In the genomic region with DNA sequence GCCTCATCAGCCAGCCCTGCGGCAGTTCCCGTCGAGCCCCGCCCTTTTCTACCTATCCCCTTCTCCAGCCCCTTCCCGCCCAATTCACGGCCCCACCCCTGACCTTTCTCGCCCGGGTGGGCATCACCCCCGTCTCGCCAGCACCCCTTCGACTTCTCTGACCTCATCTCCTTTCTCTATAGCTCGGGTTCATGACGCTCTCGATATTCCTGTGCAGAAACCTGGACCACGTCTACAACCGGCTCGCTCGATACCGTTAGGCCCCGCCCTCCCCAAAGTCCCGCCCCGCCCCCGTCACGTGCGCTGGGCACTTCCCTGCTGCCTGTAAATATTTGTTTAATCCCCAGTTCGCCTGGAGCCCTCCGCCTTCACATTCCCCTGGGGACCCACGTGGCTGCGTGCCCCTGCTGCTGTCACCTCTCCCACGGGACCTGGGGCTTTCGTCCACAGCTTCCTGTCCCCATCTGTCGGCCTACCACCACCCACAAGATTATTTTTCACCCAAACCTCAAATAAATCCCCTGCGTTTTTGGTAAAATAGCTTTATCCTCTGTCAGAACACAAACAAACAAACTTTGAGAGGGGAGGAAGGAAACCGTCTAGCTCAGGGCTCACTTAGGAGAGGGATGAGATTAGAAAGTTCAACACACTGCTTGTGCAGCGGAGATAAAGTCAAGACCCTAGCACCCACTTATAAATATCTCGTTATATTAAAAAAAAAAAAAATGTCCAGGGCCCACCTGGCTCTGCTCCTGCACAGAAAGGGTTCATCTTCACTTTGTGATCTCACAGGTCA, we compare ENCODE assay signal across 1 cellular context.
A peak's percentile ranks its signal among the peaks of the same experiment; 100 is the strongest.
TF ChIP-seq lines count a peak whose summit lies in the region.

No MANE protein-coding gene starts in this region.

TF ChIP-seq in GM12878, 131 proteins besides CTCF, POLR2A, EP300 and RAD21 (continued from another document):
- TF ChIP-seq, protein P1, sequence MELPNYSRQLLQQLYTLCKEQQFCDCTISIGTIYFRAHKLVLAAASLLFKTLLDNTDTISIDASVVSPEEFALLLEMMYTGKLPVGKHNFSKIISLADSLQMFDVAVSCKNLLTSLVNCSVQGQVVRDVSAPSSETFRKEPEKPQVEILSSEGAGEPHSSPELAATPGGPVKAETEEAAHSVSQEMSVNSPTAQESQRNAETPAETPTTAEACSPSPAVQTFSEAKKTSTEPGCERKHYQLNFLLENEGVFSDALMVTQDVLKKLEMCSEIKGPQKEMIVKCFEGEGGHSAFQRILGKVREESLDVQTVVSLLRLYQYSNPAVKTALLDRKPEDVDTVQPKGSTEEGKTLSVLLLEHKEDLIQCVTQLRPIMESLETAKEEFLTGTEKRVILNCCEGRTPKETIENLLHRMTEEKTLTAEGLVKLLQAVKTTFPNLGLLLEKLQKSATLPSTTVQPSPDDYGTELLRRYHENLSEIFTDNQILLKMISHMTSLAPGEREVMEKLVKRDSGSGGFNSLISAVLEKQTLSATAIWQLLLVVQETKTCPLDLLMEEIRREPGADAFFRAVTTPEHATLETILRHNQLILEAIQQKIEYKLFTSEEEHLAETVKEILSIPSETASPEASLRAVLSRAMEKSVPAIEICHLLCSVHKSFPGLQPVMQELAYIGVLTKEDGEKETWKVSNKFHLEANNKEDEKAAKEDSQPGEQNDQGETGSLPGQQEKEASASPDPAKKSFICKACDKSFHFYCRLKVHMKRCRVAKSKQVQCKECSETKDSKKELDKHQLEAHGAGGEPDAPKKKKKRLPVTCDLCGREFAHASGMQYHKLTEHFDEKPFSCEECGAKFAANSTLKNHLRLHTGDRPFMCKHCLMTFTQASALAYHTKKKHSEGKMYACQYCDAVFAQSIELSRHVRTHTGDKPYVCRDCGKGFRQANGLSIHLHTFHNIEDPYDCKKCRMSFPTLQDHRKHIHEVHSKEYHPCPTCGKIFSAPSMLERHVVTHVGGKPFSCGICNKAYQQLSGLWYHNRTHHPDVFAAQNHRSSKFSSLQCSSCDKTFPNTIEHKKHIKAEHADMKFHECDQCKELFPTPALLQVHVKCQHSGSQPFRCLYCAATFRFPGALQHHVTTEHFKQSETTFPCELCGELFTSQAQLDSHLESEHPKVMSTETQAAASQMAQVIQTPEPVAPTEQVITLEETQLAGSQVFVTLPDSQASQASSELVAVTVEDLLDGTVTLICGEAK (IDR thresholded peaks at IDR 0.05; ENCODE audit: borderline replicate concordance): peak; percentile 23; the same call in 1 of the 2 replicates
- TF ChIP-seq BMI1 (IDR thresholded peaks at IDR 0.05; ENCODE audit: borderline replicate concordance) (peak; percentile 80; the same call in 1 of the 2 replicates), YY1 (IDR thresholded peaks at IDR 0.05; ENCODE audit: low read depth, low read length) (0 out of 2 replicates have a peak, but pooled peaks have one; percentile 23), RUNX3 (IDR thresholded peaks at IDR 0.05; ENCODE audit: low read length) (peak; percentile 98), CREB1 (IDR thresholded peaks at IDR 0.05; ENCODE audit: low read depth) (peak; percentile 64), TBL1XR1 (IDR thresholded peaks at IDR 0.05; ENCODE audit: low read depth, low read length) (peak; percentile 99), SMARCA5 (IDR thresholded peaks at IDR 0.05) (no peak), FOS (IDR thresholded peaks at IDR 0.05; ENCODE audit: borderline replicate concordance, extremely low read depth, insufficient read length) (no peak), ETV6 (conservative IDR thresholded peaks at IDR 0.05 in 1 of 2, IDR thresholded peaks at IDR 0.05 in 1 of 2; ENCODE audit: borderline replicate concordance in 1 of 2, low read depth in 1 of 2) (0 out of 4 replicates have a peak, but pooled peaks of 1 of the 2 experiments have one; percentile 56), MTA2 (IDR thresholded peaks at IDR 0.05; ENCODE audit: low read depth) (peak; percentile 92), BCL11A (IDR thresholded peaks at IDR 0.05; ENCODE audit: low read depth, low read length) (peak; percentile 97), SUZ12 (IDR thresholded peaks at IDR 0.05; ENCODE audit: unreplicated experiment) (no peak), TAF1 (IDR thresholded peaks at IDR 0.05; ENCODE audit: borderline replicate concordance, low read depth, low read length) (0 out of 2 replicates have a peak, but pooled peaks have one; percentile 24), PAX5 (IDR thresholded peaks at IDR 0.05; ENCODE audit: borderline replicate concordance, low read depth, low read length) (peak; percentile 99), MYC (IDR thresholded peaks at IDR 0.05; ENCODE audit: insufficient read depth, insufficient read length, insufficient replicate concordance, low read length, severe bottlenecking) (no peak), HDAC6 (IDR thresholded peaks at IDR 0.05; ENCODE audit: unreplicated experiment) (no peak), MEF2A (IDR thresholded peaks at IDR 0.05; ENCODE audit: insufficient read depth, low read depth, low read length) (peak; percentile 76), SPI1 (IDR thresholded peaks at IDR 0.05; ENCODE audit: borderline replicate concordance, insufficient read depth, low read depth, low read length) (peak; percentile 61; the same call in 1 of the 2 replicates), NFIC (IDR thresholded peaks at IDR 0.05; ENCODE audit: low read depth, low read length) (peak; percentile 91), SP1 (IDR thresholded peaks at IDR 0.05; ENCODE audit: low read depth, low read length) (peak; percentile 84), RCOR1 (conservative IDR thresholded peaks at IDR 0.05; ENCODE audit: low read depth, low read length) (0 out of 2 replicates have a peak, but pooled peaks have one; percentile 84), ZNF274 (IDR thresholded peaks at IDR 0.05; ENCODE audit: insufficient read depth, insufficient read length) (no peak), EED (IDR thresholded peaks at IDR 0.05; ENCODE audit: low read depth) (peak; percentile 82), CHD2 (IDR thresholded peaks at IDR 0.05; ENCODE audit: borderline replicate concordance, low read depth, low read length) (peak; percentile 79), HDGF (IDR thresholded peaks at IDR 0.05) (peak; percentile 93), SREBF1 (IDR thresholded peaks at IDR 0.05; ENCODE audit: low read length) (0 out of 2 replicates have a peak, but pooled peaks have one; percentile 5), JUND (IDR thresholded peaks at IDR 0.05; ENCODE audit: low read depth, low read length) (0 out of 2 replicates have a peak, but pooled peaks have one; percentile 3), MTA3 (IDR thresholded peaks at IDR 0.05; ENCODE audit: borderline replicate concordance, low read length) (no peak; the same call in 1 of the 2 replicates), MEF2B (IDR thresholded peaks at IDR 0.05; ENCODE audit: partially characterized antibody, poor library complexity, severe bottlenecking) (peak; percentile 100)
- TF ChIP-seq, protein P2, sequence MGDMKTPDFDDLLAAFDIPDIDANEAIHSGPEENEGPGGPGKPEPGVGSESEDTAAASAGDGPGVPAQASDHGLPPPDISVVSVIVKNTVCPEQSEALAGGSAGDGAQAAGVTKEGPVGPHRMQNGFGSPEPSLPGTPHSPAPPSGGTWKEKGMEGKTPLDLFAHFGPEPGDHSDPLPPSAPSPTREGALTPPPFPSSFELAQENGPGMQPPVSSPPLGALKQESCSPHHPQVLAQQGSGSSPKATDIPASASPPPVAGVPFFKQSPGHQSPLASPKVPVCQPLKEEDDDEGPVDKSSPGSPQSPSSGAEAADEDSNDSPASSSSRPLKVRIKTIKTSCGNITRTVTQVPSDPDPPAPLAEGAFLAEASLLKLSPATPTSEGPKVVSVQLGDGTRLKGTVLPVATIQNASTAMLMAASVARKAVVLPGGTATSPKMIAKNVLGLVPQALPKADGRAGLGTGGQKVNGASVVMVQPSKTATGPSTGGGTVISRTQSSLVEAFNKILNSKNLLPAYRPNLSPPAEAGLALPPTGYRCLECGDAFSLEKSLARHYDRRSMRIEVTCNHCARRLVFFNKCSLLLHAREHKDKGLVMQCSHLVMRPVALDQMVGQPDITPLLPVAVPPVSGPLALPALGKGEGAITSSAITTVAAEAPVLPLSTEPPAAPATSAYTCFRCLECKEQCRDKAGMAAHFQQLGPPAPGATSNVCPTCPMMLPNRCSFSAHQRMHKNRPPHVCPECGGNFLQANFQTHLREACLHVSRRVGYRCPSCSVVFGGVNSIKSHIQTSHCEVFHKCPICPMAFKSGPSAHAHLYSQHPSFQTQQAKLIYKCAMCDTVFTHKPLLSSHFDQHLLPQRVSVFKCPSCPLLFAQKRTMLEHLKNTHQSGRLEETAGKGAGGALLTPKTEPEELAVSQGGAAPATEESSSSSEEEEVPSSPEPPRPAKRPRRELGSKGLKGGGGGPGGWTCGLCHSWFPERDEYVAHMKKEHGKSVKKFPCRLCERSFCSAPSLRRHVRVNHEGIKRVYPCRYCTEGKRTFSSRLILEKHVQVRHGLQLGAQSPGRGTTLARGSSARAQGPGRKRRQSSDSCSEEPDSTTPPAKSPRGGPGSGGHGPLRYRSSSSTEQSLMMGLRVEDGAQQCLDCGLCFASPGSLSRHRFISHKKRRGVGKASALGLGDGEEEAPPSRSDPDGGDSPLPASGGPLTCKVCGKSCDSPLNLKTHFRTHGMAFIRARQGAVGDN (IDR thresholded peaks at IDR 0.05): no peak
- TF ChIP-seq, protein P3, sequence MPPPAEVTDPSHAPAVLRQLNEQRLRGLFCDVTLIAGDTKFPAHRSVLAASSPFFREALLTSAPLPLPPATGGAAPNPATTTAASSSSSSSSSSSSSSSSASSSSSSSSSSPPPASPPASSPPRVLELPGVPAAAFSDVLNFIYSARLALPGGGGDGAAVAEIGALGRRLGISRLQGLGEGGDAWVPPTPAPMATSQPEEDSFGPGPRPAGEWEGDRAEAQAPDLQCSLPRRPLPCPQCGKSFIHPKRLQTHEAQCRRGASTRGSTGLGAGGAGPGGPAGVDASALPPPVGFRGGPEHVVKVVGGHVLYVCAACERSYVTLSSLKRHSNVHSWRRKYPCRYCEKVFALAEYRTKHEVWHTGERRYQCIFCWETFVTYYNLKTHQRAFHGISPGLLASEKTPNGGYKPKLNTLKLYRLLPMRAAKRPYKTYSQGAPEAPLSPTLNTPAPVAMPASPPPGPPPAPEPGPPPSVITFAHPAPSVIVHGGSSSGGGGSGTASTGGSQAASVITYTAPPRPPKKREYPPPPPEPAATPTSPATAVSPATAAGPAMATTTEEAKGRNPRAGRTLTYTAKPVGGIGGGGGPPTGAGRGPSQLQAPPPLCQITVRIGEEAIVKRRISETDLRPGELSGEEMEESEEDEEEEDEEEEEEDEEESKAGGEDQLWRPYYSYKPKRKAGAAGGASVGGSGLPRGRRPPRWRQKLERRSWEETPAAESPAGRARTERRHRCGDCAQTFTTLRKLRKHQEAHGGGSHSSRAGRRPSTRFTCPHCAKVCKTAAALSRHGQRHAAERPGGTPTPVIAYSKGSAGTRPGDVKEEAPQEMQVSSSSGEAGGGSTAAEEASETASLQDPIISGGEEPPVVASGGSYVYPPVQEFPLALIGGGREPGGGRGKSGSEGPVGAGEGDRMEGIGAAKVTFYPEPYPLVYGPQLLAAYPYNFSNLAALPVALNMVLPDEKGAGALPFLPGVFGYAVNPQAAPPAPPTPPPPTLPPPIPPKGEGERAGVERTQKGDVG (CRISPR knock-in tag; IDR thresholded peaks at IDR 0.05): no peak
- TF ChIP-seq, protein P4, sequence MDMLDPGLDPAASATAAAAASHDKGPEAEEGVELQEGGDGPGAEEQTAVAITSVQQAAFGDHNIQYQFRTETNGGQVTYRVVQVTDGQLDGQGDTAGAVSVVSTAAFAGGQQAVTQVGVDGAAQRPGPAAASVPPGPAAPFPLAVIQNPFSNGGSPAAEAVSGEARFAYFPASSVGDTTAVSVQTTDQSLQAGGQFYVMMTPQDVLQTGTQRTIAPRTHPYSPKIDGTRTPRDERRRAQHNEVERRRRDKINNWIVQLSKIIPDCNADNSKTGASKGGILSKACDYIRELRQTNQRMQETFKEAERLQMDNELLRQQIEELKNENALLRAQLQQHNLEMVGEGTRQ (IDR thresholded peaks at IDR 0.05; ENCODE audit: borderline replicate concordance, low read depth, low read length): peak; percentile 87
- TF ChIP-seq, protein P5, sequence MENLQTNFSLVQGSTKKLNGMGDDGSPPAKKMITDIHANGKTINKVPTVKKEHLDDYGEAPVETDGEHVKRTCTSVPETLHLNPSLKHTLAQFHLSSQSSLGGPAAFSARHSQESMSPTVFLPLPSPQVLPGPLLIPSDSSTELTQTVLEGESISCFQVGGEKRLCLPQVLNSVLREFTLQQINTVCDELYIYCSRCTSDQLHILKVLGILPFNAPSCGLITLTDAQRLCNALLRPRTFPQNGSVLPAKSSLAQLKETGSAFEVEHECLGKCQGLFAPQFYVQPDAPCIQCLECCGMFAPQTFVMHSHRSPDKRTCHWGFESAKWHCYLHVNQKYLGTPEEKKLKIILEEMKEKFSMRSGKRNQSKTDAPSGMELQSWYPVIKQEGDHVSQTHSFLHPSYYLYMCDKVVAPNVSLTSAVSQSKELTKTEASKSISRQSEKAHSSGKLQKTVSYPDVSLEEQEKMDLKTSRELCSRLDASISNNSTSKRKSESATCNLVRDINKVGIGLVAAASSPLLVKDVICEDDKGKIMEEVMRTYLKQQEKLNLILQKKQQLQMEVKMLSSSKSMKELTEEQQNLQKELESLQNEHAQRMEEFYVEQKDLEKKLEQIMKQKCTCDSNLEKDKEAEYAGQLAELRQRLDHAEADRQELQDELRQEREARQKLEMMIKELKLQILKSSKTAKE (IDR thresholded peaks at IDR 0.05; ENCODE audit: low read depth, poor library complexity, severe bottlenecking): peak; percentile 93
- TF ChIP-seq, protein P6, sequence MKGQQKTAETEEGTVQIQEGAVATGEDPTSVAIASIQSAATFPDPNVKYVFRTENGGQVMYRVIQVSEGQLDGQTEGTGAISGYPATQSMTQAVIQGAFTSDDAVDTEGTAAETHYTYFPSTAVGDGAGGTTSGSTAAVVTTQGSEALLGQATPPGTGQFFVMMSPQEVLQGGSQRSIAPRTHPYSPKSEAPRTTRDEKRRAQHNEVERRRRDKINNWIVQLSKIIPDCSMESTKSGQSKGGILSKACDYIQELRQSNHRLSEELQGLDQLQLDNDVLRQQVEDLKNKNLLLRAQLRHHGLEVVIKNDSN (IDR thresholded peaks at IDR 0.05; ENCODE audit: borderline replicate concordance, extremely low read length, insufficient read depth, low read depth, low read length): peak; percentile 83
- TF ChIP-seq, protein P7, sequence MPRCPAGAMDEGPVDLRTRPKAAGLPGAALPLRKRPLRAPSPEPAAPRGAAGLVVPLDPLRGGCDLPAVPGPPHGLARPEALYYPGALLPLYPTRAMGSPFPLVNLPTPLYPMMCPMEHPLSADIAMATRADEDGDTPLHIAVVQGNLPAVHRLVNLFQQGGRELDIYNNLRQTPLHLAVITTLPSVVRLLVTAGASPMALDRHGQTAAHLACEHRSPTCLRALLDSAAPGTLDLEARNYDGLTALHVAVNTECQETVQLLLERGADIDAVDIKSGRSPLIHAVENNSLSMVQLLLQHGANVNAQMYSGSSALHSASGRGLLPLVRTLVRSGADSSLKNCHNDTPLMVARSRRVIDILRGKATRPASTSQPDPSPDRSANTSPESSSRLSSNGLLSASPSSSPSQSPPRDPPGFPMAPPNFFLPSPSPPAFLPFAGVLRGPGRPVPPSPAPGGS (IDR thresholded peaks at IDR 0.05; ENCODE audit: borderline replicate concordance, insufficient read depth, low read depth, low read length, poor library complexity, severe bottlenecking): peak; percentile 71
